ENCODE assay signal across 6 cellular contexts in the genomic region with DNA sequence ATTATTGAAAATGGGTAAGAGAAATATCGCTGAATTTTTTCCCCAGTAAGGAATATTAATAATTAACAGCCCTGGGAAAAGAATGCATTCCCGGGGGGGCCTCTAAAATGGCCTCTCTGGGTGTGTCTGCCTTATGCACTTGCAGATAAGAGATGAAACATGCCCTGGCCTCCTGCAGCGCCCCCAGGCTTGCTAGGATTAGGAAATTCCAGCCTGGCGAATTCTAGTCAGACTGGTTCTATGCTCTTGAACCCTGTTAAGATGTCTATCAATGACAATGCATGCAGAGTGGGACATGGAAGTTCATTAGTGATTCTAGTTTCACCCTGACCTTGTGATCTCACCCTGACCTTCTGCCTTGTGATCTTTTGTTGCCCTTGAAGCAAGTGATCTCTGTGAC.
DNase-seq lines count a peak whose midpoint lies in the region; ATAC-seq and TF ChIP-seq lines count a peak whose summit lies in the region.
"Not testable (repeated sequence)": the region's sequence is repeated elsewhere in the genome, so short reads cannot be mapped to it uniquely, and the experiment has no call there.

No MANE protein-coding gene starts in this region.

- H4K20me1 ChIP-seq in GM23338 (replicated peaks; ENCODE audit: insufficient read depth): not testable (repeated sequence)

- not testable (repeated sequence) for H2BK15ac ChIP-seq in mesendoderm (replicated peaks; ENCODE audit: low read depth)

- not testable (repeated sequence) for H3K79me2 ChIP-seq in GM23338 (replicated peaks; ENCODE audit: insufficient read depth); mesendoderm (ENCODE audit: control insufficient read depth, insufficient read depth, low read length)

- H3F3A ChIP-seq in GM23338 (replicated peaks; ENCODE audit: low read depth): not testable (repeated sequence)

- H2AK5ac ChIP-seq in mesendoderm (ENCODE audit: low read length): not testable (repeated sequence)

- TF ChIP-seq CTCF in Calu3 (IDR thresholded peaks at IDR 0.05; ENCODE audit: unreplicated experiment); WTC11 (IDR thresholded peaks at IDR 0.05); endodermal cell (conservative IDR thresholded peaks at IDR 0.05): not testable (repeated sequence)
- TF ChIP-seq CTCF in GM23338 (conservative IDR thresholded peaks at IDR 0.05; ENCODE audit: low read depth in 2 of 2): 0 out of 4 replicates have a peak, but pooled peaks of 1 of the 2 experiments have one; percentile 11

- not testable (repeated sequence) for H3K27ac ChIP-seq in GM23338 (ENCODE audit: low read depth); endodermal cell (ENCODE audit: low read depth, low read length); mesendoderm (ENCODE audit: low read depth, low read length)

- H3K27me3 ChIP-seq in GM23338 (ENCODE audit: insufficient read depth); endodermal cell (ENCODE audit: control insufficient read depth, insufficient read depth, low read length, poor library complexity, severe bottlenecking); mesendoderm (ENCODE audit: insufficient read depth, low read length, poor library complexity): not testable (repeated sequence)

- not testable (repeated sequence) for H3K4me1 Mint-ChIP-seq in Calu3 (ENCODE audit: low read depth, unreplicated experiment); endodermal cell
- H3K4me1 Mint-ChIP-seq in GM23338: peaks cover 17% of the 10 kb centered on the region
- peaks cover 14% of the 10 kb centered on the region for H3K4me1 Mint-ChIP-seq in WTC11

- intact Hi-C loops in Calu3 (cut with micrococcal nuclease; ENCODE audit: unreplicated experiment): not testable (repeated sequence)

- H3K9me3 ChIP-seq in endodermal cell (ENCODE audit: control insufficient read depth, low read length): not testable (repeated sequence)

- not testable (repeated sequence) for BruUV-seq in Calu3 (replicated peaks; lab: Mats Ljungman, UMichigan)

- not testable (repeated sequence) for ATAC-seq in GM23338, WTC11

- not testable (repeated sequence) for H4K8ac ChIP-seq in mesendoderm (ENCODE audit: low read depth, low read length)

- H3K4me3 Mint-ChIP-seq in Calu3 (ENCODE audit: low read depth, unreplicated experiment); WTC11; endodermal cell: not testable (repeated sequence)
- peak overlapping the region; percentile 2; the same call in 1 of the 3 replicates for H3K4me3 Mint-ChIP-seq in GM23338

- H4K5ac ChIP-seq in mesendoderm (ENCODE audit: low read length): not testable (repeated sequence)

- H3K9ac ChIP-seq in endodermal cell (ENCODE audit: extremely low read depth, low read length, poor library complexity, severe bottlenecking); mesendoderm (ENCODE audit: low read length): not testable (repeated sequence)

- not testable (repeated sequence) for H2BK5ac ChIP-seq in mesendoderm (ENCODE audit: low read length)

- POLR2A ChIA-PET in WTC11 (lab: Charles Lee): not testable (repeated sequence)

- not testable (repeated sequence) for H3K27me3 Mint-ChIP-seq in Calu3 (ENCODE audit: unreplicated experiment); GM23338 (ENCODE audit: insufficient read depth, low read depth, poor library complexity); WTC11 (ENCODE audit: low read depth); endodermal cell (ENCODE audit: insufficient read depth)

- H3K36me3 ChIP-seq in GM23338 (ENCODE audit: insufficient read depth); endodermal cell (ENCODE audit: control insufficient read depth, insufficient read depth, low read length); mesendoderm (ENCODE audit: control insufficient read depth, insufficient read depth, low read length): not testable (repeated sequence)

- not testable (repeated sequence) for H3K23ac ChIP-seq in mesendoderm (ENCODE audit: low read length)

- H2AFZ ChIP-seq in GM23338: not testable (repeated sequence)

- not testable (repeated sequence) for H3K9me2 ChIP-seq in GM23338 (ENCODE audit: insufficient read depth)

- WGBS in endodermal cell (ENCODE audit: insufficient coverage in 1 of 2, insufficient read length in 1 of 2), 2 experiments: 68 to 88% methylated on average over 3 to 4 of the region's 4 CpGs
- WGBS in mesendoderm (ENCODE audit: extremely low coverage, insufficient coverage, low lambda C conversion rate): no CpG with 5 or more reads among the region's 4 CpGs

- H3K4me3 ChIP-seq in GM23338; endodermal cell (ENCODE audit: low read length); mesendoderm (ENCODE audit: low read length): not testable (repeated sequence)

- not testable (repeated sequence) for H3K4me1 ChIP-seq in GM23338 (ENCODE audit: insufficient read depth); endodermal cell (ENCODE audit: control insufficient read depth, insufficient read depth, low read length); mesendoderm (ENCODE audit: control insufficient read depth, low read depth, low read length)

- not testable (repeated sequence) for H2BK120ac ChIP-seq in mesendoderm (ENCODE audit: low read depth, low read length)

- H3K9me3 Mint-ChIP-seq in Calu3 (ENCODE audit: low read depth, unreplicated experiment); GM23338; WTC11; endodermal cell: not testable (repeated sequence)

- H3K4me2 ChIP-seq in GM23338; mesendoderm (ENCODE audit: low read length): not testable (repeated sequence)

- H3K4ac ChIP-seq in mesendoderm (ENCODE audit: low read depth, low read length): not testable (repeated sequence)

- H3K18ac ChIP-seq in mesendoderm (ENCODE audit: low read length): not testable (repeated sequence)

- DNase-seq in Calu3: peak; percentile 25
- peak; percentile 37 for DNase-seq in GM23338 (ENCODE audit: low spot score)
- DNase-seq in WTC11 (ENCODE audit: low spot score): peak; percentile 28
- DNase-seq in endodermal cell: peak; percentile 53
- DNase-seq in iPS DF 19.7 (ENCODE audit: low read depth, low spot score): peak; percentile 17
- DNase-seq in mesendoderm: peak; percentile 24

- H3K79me1 ChIP-seq in mesendoderm (ENCODE audit: low read length): not testable (repeated sequence)

- H3K36me3 Mint-ChIP-seq in Calu3 (ENCODE audit: insufficient read depth, unreplicated experiment); GM23338 (ENCODE audit: low read depth); WTC11; endodermal cell (ENCODE audit: low read depth): not testable (repeated sequence)

- CTCF ChIA-PET in Calu3 (lab: Charles Lee); WTC11 (lab: Charles Lee): not testable (repeated sequence)

- not testable (repeated sequence) for H3K56ac ChIP-seq in mesendoderm (ENCODE audit: low read length)

- not testable (repeated sequence) for H3K27ac Mint-ChIP-seq in Calu3 (ENCODE audit: unreplicated experiment)
- H3K27ac Mint-ChIP-seq in GM23338 (peak overlapping the region; percentile 92), WTC11 (peak overlapping the region; percentile 80; the same call in 1 of the 2 replicates), endodermal cell (peak overlapping the region; percentile 44)

TF ChIP-seq in WTC11, 78 proteins besides CTCF, POLR2A, EP300 and RAD21:
- TF ChIP-seq ESRRA (CRISPR knock-in tag; IDR thresholded peaks at IDR 0.05; ENCODE audit: borderline replicate concordance): peak; percentile 59; the same call in 1 of the 2 replicates
